Comparison of ENCODE assay signal across 8 cellular contexts in the genomic region with DNA sequence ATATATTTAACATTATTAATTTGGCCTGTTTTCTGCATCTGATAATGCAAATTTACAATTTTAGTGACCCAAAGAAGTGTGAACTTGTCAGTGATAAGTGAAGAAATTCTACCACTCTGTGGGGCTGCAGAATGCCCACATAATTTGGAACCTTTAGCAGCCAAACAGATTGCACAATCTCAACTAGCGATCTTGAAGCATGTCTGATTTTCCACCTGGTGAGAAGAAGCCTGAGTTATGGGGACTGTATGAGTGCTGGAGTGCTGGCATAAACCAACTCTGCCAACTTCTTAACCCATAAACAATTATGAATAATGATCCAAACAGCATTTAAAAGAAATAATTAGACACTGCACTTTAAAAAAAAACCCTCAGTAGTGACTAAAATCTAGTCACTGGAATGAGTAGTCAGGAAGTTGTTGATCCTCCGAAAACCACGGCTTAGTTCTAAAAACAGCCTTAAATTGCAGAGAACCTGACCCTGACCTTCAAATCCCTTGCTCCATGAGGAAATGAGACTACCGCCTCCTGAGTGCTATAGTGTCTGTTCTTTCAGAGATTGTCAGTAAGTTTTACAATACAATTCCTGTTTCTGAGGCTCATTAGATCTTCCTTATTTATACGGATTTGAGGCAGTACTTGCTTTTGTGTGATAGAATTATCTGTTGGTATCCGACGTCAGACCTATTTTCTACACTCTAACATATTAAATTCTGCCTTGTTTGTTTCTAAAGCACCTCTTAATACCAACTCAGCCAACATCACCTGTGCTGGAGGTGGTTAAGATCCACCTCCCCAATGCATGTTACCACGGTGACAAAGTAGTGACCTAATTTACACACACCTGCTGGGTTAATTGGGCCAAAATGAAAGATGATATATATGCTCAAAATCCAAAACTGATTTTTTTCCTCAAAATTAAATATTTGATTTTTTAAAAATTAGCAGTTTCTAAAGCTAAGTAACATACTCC.
DNase-seq lines count a peak whose midpoint lies in the region; ATAC-seq and TF ChIP-seq lines count a peak whose summit lies in the region.

No MANE protein-coding gene starts in this region.

- intact Hi-C loops in heart left ventricle (cut with DNase I) (no loop called here), Right ventricle myocardium inferior (cut with DNase I) (no loop called here)

- H3K27me3 ChIP-seq in heart left ventricle (no peaks in the 10 kb centered on the region), MM.1S (replicated peaks; ENCODE audit: insufficient read depth, low read length) (no peaks in the 10 kb centered on the region)

- no peaks in the 10 kb centered on the region for H4K20me1 ChIP-seq in MM.1S (ENCODE audit: insufficient read depth, low read length)

- H3K27ac ChIP-seq in heart left ventricle, result peak overlapping the region in 7 of 12 donors; percentile 1 to 48 (median 17)
- no peak overlapping the region for H3K27ac ChIP-seq in MM.1S (ENCODE audit: low read length)

- no peak overlapping the region for H2AFZ ChIP-seq in MM.1S (ENCODE audit: low read length)

- DNase-seq in heart left ventricle (peak in 1 of 5 donors; percentile 14), Right ventricle myocardium inferior (ENCODE audit: missing footprints) (no peak), NCI-H226 (peak; percentile 1), fibroblast of pulmonary artery (ENCODE audit: low read depth) (peak; percentile 33), T1000 (lab: John Stamatoyannopoulos, UW) (no peak), hippocampal formation (lab: John Stamatoyannopoulos, UW) (no peak), MM.1S (no peak)

- H3K9ac ChIP-seq in MM.1S (ENCODE audit: low read length), result no peak overlapping the region

- ATAC-seq in heart left ventricle (peak in 3 of 4 donors; percentile 45 to 81 (median 74)), Right ventricle myocardium inferior (no peak), HG03045 (IDR thresholded peaks at IDR 0.05; ENCODE audit: unreplicated experiment) (peak; percentile 85)

- TF ChIP-seq CTCF in heart left ventricle (IDR thresholded peaks at IDR 0.05) (no peak), fibroblast of pulmonary artery (IDR thresholded peaks at IDR 0.05; ENCODE audit: low read length, missing control alignments) (no peak), MM.1S (IDR thresholded peaks at IDR 0.05; ENCODE audit: low read length) (no peak)

- H3K4me2 ChIP-seq in MM.1S (ENCODE audit: low read depth, low read length), result no peak overlapping the region

- peaks cover 0 to 37% (median 22%) of the 10 kb centered on the region in 12 donors for H3K4me1 ChIP-seq in heart left ventricle
- no peaks in the 10 kb centered on the region for H3K4me1 ChIP-seq in MM.1S (ENCODE audit: low read length)

- no peaks in the 10 kb centered on the region for H3F3A ChIP-seq in MM.1S (ENCODE audit: insufficient read depth, low read length)

- 41 to 49% (median 44%) methylated on average over 8 of the region's 8 CpGs for WGBS in heart left ventricle, 4 donors

- H3K9me3 ChIP-seq in heart left ventricle (no peaks in the 10 kb centered on the region), MM.1S (replicated peaks; ENCODE audit: insufficient read depth, low read length) (no peaks in the 10 kb centered on the region)

- H3K36me3 ChIP-seq in heart left ventricle, result no peaks in the 10 kb centered on the region
- H3K36me3 ChIP-seq in MM.1S (replicated peaks; ENCODE audit: insufficient read depth, low read length), result no peaks in the 10 kb centered on the region

- H3K4me3 ChIP-seq in heart left ventricle (no peak overlapping the region), fibroblast of pulmonary artery (replicated peaks; ENCODE audit: low read depth, low read length) (no peak overlapping the region), MM.1S (ENCODE audit: low read length) (no peak overlapping the region)

- no peaks in the 10 kb centered on the region for H3K9me2 ChIP-seq in MM.1S (replicated peaks; ENCODE audit: insufficient read depth, low read length)

- H3K79me2 ChIP-seq in MM.1S (ENCODE audit: low read length), result no peaks in the 10 kb centered on the region

- no peak for TF ChIP-seq POLR2A in heart left ventricle (IDR thresholded peaks at IDR 0.05)

Comparison
In these comparisons a context has a peak if more than half of its experiments do, and no peak if none do; other contexts are left out.
1. DNase-seq: peak in NCI-H226 (single experiment) and fibroblast of pulmonary artery (single experiment); none in Right ventricle myocardium inferior (single experiment), T1000 (single experiment), hippocampal formation (0 of 2) and MM.1S (single experiment).